In the genomic region with DNA sequence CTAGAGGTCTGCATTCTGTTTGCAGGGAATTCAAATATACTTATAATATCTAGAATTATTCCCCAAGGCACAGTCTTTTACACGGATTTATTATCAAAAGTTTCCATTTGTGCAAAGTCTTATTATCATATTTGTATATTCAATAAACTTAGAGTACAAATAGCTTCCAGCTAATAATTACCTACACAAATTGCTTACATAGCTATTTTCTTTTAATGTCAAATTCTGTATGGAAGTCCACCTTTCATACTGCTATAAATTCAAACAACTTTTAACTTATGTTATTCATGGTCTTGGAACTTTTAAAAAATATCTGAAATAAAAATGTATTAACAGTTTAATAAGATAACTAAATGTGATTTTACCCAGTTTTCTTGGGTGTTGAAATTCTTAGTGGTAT, we compare ENCODE assay signal across 35 cellular contexts. TPM values are rescaled to one million over a fixed set of nuclear protein-coding genes. Genes with fewer than 3 reads are reported as not detected.
"Had no signal": no experiment of that assay in that cellular context is flagged by ENCODE, and none has a peak within 500 bp of the region (broad histone marks: within the 10 kb centered on the region; RNA-seq: fewer than 3 reads in every experiment).

No MANE protein-coding gene starts in this region.

- ATAC-seq: activated CD8-positive, alpha-beta T cell treated with anti-CD3 and anti-CD28 coated beads for 36 hours; activated naive CD4-positive, alpha-beta T cell treated with anti-CD3 and anti-CD28 coated beads, Interleukin-2, amount 50 U/mL, for 72 hours; activated T-cell treated with anti-CD3 and anti-CD28 coated beads, Interleukin-2, amount 50 U/mL, for 4 hours; activated T-cell treated with anti-CD3 and anti-CD28 coated beads, Interleukin-2, amount 50 U/mL, for 72 hours; activated T-helper 17 cell treated with anti-CD3 and anti-CD28 coated beads, Interleukin-2, amount 50 U/mL, for 72 hours had no signal

- DNase-seq: activated B cell treated with CpG ODN at 0.5 μM for 24 hours; activated CD4-positive, alpha-beta memory T cell treated with anti-CD3 and anti-CD28 coated beads for 36 hours; activated CD4-positive, alpha-beta T cell treated with anti-CD3 and anti-CD28 coated beads for 4 hours; activated CD4-positive, alpha-beta T cell treated with anti-CD3 and anti-CD28 coated beads, Interleukin-2, amount 10 ng/mL, durations not matched to agents 24 days and 14 days; activated CD4-positive, alpha-beta T cell treated with anti-CD3 and anti-CD28 coated beads, Interleukin-2, amount 50 U/mL, for 1 hour; activated CD4-positive, alpha-beta T cell treated with anti-CD3 and anti-CD28 coated beads, Interleukin-2, amount 50 U/mL, for 4 hours; activated CD4-positive, CD25-positive, alpha-beta regulatory T cell treated with anti-CD3 and anti-CD28 coated beads, Interleukin-2, amount 50 U/mL, for 72 hours; activated CD8-positive, alpha-beta memory T cell treated with anti-CD3 and anti-CD28 coated beads, Interleukin-2, amount 50 U/mL, for 4 hours; activated CD8-positive, alpha-beta T cell treated with anti-CD3 and anti-CD28 coated beads for 36 hours; activated effector memory CD4-positive, alpha-beta T cell treated with anti-CD3 and anti-CD28 coated beads, Interleukin-2, amount 50 U/mL, for 16 hours; activated gamma-delta T cell treated with Interleukin-2 at 50 U/mL for 16 hours; activated naive CD4-positive, alpha-beta T cell; activated naive CD4-positive, alpha-beta T cell treated with anti-CD3 and anti-CD28 coated beads for 36 hours; activated naive CD4-positive, alpha-beta T cell treated with anti-CD3 and anti-CD28 coated beads, Interleukin-2, amount 50 U/mL, for 16 hours; activated naive CD8-positive, alpha-beta T cell treated with anti-CD3 and anti-CD28 coated beads for 36 hours; activated T-cell treated with anti-CD3 and anti-CD28 coated beads for 4 hours; activated T-cell treated with anti-CD3 and anti-CD28 coated beads, Interleukin-2, amount 50 U/mL, for 1 hour; activated T-cell treated with anti-CD3 and anti-CD28 coated beads, Interleukin-2, amount 50 U/mL, for 4 hours; activated T-cell treated with anti-CD3 and anti-CD28 coated beads, Interleukin-2, amount 50 U/mL, for 72 hours; adrenal gland; amniotic stem cell; anterior cingulate cortex; caudate nucleus; cerebellar nuclear complex; T-helper 2 cell; T-helper 9 cell had no signal

- H3K9me3 ChIP-seq: adrenal gland, ascending aorta had no signal

- H3K4me1 ChIP-seq: adrenal gland, ascending aorta had no signal

- H3K27me3 ChIP-seq: ascending aorta, cardiac muscle cell had no signal

- H3K36me3 ChIP-seq: adrenal gland, ascending aorta, cardiac muscle cell had no signal

- FAIRE-seq: bronchial epithelial cell, TTC549 had no signal

- H3K27ac ChIP-seq: adrenal gland, ascending aorta, cardiac muscle cell, VCaP had no signal

- H3K4me3 ChIP-seq: adrenal gland, ascending aorta, cardiac muscle cell had no signal

RNA-seq across cellular contexts. Expression of a gene that starts 13.1 kb away (rescaled TPM):
- total RNA-seq: activated B cell treated with CpG ODN at 0.5 μM for 24 hours; activated CD4-positive, alpha-beta memory T cell treated with anti-CD3 and anti-CD28 coated beads for 36 hours; activated CD4-positive, alpha-beta T cell treated with anti-CD3 and anti-CD28 coated beads, Interleukin-2, amount 10 ng/mL, durations not matched to agents 24 days and 14 days; activated CD8-positive, alpha-beta memory T cell treated with anti-CD3 and anti-CD28 coated beads for 36 hours; activated CD8-positive, alpha-beta T cell treated with anti-CD3 and anti-CD28 coated beads for 36 hours; activated naive CD4-positive, alpha-beta T cell treated with anti-CD3 and anti-CD28 coated beads for 36 hours; activated naive CD4-positive, alpha-beta T cell treated with anti-CD3 and anti-CD28 coated beads, Interleukin-2, amount 50 U/mL, for 72 hours; activated naive CD8-positive, alpha-beta T cell treated with anti-CD3 and anti-CD28 coated beads for 36 hours; activated T-cell treated with anti-CD3 and anti-CD28 coated beads, Interleukin-2, amount 50 U/mL, for 4 hours; activated T-cell treated with anti-CD3 and anti-CD28 coated beads, Interleukin-2, amount 50 U/mL, for 72 hours; activated T-helper 1 cell treated with anti-CD3 and anti-CD28 coated beads, Interleukin-12 subunit alpha, Interleukin-12 subunit beta, Interleukin-2, Interleukin-4 antibody, amounts not matched to agents 30 ng/mL and 10 ng/mL and 1 ng/mL, durations not matched to agents 14 hours and 24 hours and 36 hours; activated T-helper 17 cell treated with anti-CD3 and anti-CD28 coated beads, Interleukin-2, amount 50 U/mL, for 72 hours had no signal
- polyA plus RNA-seq: cardiac muscle cell had no signal
